1 cellular context compared by ENCODE assay signal in the genomic region with DNA sequence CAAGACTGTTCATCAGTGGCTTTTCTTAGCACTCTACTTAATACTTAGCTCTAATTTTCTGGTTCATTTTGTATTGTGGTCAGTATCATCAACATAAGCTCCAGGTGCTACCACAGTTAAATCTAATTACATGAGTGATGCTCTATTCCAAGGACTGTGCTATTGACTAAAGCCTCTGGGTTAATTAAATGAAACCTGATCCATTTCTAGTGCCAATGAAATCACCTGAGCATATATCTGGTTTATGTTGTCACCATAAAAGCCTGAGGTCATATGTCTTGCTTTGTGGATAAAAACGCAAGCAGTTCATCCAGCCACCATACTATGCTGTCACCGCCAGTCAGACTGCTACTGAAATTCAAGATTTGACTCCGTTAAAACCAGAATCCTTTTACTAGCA.
TF ChIP-seq lines count a peak whose summit lies in the region.

No MANE protein-coding gene starts in this region.

TF ChIP-seq in HEK293, 187 proteins besides CTCF, POLR2A, EP300 and RAD21 (continued from another document and continues in another):
- TF ChIP-seq, protein P1, sequence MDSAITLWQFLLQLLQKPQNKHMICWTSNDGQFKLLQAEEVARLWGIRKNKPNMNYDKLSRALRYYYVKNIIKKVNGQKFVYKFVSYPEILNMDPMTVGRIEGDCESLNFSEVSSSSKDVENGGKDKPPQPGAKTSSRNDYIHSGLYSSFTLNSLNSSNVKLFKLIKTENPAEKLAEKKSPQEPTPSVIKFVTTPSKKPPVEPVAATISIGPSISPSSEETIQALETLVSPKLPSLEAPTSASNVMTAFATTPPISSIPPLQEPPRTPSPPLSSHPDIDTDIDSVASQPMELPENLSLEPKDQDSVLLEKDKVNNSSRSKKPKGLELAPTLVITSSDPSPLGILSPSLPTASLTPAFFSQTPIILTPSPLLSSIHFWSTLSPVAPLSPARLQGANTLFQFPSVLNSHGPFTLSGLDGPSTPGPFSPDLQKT (IDR thresholded peaks at IDR 0.05; ENCODE audit: borderline replicate concordance, low read depth, low read length), result no peak
- TF ChIP-seq, protein P2, sequence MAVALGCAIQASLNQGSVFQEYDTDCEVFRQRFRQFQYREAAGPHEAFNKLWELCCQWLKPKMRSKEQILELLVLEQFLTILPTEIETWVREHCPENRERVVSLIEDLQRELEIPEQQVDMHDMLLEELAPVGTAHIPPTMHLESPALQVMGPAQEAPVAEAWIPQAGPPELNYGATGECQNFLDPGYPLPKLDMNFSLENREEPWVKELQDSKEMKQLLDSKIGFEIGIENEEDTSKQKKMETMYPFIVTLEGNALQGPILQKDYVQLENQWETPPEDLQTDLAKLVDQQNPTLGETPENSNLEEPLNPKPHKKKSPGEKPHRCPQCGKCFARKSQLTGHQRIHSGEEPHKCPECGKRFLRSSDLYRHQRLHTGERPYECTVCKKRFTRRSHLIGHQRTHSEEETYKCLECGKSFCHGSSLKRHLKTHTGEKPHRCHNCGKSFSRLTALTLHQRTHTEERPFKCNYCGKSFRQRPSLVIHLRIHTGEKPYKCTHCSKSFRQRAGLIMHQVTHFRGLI (tag by site-specific recombination; IDR thresholded peaks at IDR 0.05), result no peak
- peak; percentile 44 for TF ChIP-seq GLIS1 (tag by site-specific recombination; IDR thresholded peaks at IDR 0.05)
- TF ChIP-seq, protein P3, sequence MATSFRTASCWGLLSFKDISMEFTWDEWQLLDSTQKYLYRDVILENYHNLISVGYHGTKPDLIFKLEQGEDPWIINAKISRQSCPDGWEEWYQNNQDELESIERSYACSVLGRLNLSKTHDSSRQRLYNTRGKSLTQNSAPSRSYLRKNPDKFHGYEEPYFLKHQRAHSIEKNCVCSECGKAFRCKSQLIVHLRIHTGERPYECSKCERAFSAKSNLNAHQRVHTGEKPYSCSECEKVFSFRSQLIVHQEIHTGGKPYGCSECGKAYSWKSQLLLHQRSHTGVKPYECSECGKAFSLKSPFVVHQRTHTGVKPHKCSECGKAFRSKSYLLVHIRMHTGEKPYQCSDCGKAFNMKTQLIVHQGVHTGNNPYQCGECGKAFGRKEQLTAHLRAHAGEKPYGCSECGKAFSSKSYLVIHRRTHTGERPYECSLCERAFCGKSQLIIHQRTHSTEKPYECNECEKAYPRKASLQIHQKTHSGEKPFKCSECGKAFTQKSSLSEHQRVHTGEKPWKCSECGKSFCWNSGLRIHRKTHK (tag by site-specific recombination; IDR thresholded peaks at IDR 0.05), result no peak
- TF ChIP-seq KLF7 (tag by site-specific recombination; IDR thresholded peaks at IDR 0.05; ENCODE audit: borderline replicate concordance), result no peak; the same call in 1 of the 2 replicates
- TF ChIP-seq ZNF335 (tag by site-specific recombination; conservative IDR thresholded peaks at IDR 0.05), result no peak
- no peak for TF ChIP-seq MEIS1 (CRISPR knock-in tag; IDR thresholded peaks at IDR 0.05; ENCODE audit: borderline replicate concordance)
- no peak for TF ChIP-seq ZNF274 (IDR thresholded peaks at IDR 0.05; ENCODE audit: low read length)
- TF ChIP-seq ZNF274 (tag by site-specific recombination; IDR thresholded peaks at IDR 0.05; ENCODE audit: borderline replicate concordance), result no peak
- no peak for TF ChIP-seq ZNF239 (tag by site-specific recombination; IDR thresholded peaks at IDR 0.05)
- TF ChIP-seq ZFP3 (tag by site-specific recombination; IDR thresholded peaks at IDR 0.05; ENCODE audit: low read depth), result no peak
- TF ChIP-seq ZSCAN16 (tag by site-specific recombination; IDR thresholded peaks at IDR 0.05), result no peak
- TF ChIP-seq ZNF366 (tag by site-specific recombination; conservative IDR thresholded peaks at IDR 0.05), result peak; percentile 86
- TF ChIP-seq, protein P4, sequence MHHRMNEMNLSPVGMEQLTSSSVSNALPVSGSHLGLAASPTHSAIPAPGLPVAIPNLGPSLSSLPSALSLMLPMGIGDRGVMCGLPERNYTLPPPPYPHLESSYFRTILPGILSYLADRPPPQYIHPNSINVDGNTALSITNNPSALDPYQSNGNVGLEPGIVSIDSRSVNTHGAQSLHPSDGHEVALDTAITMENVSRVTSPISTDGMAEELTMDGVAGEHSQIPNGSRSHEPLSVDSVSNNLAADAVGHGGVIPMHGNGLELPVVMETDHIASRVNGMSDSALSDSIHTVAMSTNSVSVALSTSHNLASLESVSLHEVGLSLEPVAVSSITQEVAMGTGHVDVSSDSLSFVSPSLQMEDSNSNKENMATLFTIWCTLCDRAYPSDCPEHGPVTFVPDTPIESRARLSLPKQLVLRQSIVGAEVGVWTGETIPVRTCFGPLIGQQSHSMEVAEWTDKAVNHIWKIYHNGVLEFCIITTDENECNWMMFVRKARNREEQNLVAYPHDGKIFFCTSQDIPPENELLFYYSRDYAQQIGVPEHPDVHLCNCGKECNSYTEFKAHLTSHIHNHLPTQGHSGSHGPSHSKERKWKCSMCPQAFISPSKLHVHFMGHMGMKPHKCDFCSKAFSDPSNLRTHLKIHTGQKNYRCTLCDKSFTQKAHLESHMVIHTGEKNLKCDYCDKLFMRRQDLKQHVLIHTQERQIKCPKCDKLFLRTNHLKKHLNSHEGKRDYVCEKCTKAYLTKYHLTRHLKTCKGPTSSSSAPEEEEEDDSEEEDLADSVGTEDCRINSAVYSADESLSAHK (tag by site-specific recombination; IDR thresholded peaks at IDR 0.05), result no peak
- 0 out of 2 replicates have a peak, but pooled peaks have one; percentile 32 for TF ChIP-seq ZNF2 (tag by site-specific recombination; IDR thresholded peaks at IDR 0.05)
- TF ChIP-seq, protein P5, sequence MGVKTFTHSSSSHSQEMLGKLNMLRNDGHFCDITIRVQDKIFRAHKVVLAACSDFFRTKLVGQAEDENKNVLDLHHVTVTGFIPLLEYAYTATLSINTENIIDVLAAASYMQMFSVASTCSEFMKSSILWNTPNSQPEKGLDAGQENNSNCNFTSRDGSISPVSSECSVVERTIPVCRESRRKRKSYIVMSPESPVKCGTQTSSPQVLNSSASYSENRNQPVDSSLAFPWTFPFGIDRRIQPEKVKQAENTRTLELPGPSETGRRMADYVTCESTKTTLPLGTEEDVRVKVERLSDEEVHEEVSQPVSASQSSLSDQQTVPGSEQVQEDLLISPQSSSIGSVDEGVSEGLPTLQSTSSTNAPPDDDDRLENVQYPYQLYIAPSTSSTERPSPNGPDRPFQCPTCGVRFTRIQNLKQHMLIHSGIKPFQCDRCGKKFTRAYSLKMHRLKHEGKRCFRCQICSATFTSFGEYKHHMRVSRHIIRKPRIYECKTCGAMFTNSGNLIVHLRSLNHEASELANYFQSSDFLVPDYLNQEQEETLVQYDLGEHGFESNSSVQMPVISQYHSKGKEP (tag by site-specific recombination; IDR thresholded peaks at IDR 0.05), result peak; percentile 67; the same call in 1 of the 2 replicates
- no peak for TF ChIP-seq ZNF549 (tag by site-specific recombination; IDR thresholded peaks at IDR 0.05)
- TF ChIP-seq, protein P6, sequence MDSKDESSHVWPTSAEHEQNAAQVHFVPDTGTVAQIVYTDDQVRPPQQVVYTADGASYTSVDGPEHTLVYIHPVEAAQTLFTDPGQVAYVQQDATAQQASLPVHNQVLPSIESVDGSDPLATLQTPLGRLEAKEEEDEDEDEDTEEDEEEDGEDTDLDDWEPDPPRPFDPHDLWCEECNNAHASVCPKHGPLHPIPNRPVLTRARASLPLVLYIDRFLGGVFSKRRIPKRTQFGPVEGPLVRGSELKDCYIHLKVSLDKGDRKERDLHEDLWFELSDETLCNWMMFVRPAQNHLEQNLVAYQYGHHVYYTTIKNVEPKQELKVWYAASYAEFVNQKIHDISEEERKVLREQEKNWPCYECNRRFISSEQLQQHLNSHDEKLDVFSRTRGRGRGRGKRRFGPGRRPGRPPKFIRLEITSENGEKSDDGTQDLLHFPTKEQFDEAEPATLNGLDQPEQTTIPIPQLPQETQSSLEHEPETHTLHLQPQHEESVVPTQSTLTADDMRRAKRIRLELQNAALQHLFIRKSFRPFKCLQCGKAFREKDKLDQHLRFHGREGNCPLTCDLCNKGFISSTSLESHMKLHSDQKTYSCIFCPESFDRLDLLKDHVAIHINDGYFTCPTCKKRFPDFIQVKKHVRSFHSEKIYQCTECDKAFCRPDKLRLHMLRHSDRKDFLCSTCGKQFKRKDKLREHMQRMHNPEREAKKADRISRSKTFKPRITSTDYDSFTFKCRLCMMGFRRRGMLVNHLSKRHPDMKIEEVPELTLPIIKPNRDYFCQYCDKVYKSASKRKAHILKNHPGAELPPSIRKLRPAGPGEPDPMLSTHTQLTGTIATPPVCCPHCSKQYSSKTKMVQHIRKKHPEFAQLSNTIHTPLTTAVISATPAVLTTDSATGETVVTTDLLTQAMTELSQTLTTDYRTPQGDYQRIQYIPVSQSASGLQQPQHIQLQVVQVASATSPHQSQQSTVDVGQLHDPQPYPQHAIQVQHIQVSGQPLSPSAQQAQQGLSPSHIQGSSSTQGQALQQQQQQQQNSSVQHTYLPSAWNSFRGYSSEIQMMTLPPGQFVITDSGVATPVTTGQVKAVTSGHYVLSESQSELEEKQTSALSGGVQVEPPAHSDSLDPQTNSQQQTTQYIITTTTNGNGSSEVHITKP (tag by site-specific recombination; IDR thresholded peaks at IDR 0.05), result 0 out of 2 replicates have a peak, but pooled peaks have one; percentile 42
- no peak for TF ChIP-seq YY1 (tag by site-specific recombination; IDR thresholded peaks at IDR 0.05)
- no peak for TF ChIP-seq ZFP37 (tag by site-specific recombination; IDR thresholded peaks at IDR 0.05)
- TF ChIP-seq, protein P7, sequence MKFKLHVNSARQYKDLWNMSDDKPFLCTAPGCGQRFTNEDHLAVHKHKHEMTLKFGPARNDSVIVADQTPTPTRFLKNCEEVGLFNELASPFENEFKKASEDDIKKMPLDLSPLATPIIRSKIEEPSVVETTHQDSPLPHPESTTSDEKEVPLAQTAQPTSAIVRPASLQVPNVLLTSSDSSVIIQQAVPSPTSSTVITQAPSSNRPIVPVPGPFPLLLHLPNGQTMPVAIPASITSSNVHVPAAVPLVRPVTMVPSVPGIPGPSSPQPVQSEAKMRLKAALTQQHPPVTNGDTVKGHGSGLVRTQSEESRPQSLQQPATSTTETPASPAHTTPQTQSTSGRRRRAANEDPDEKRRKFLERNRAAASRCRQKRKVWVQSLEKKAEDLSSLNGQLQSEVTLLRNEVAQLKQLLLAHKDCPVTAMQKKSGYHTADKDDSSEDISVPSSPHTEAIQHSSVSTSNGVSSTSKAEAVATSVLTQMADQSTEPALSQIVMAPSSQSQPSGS (tag by site-specific recombination; IDR thresholded peaks at IDR 0.05; ENCODE audit: low read depth), result peak; percentile 64; the same call in 1 of the 2 replicates
- TF ChIP-seq ZNF202 (tag by site-specific recombination; IDR thresholded peaks at IDR 0.05; ENCODE audit: borderline replicate concordance), result no peak
- TF ChIP-seq, protein P8, sequence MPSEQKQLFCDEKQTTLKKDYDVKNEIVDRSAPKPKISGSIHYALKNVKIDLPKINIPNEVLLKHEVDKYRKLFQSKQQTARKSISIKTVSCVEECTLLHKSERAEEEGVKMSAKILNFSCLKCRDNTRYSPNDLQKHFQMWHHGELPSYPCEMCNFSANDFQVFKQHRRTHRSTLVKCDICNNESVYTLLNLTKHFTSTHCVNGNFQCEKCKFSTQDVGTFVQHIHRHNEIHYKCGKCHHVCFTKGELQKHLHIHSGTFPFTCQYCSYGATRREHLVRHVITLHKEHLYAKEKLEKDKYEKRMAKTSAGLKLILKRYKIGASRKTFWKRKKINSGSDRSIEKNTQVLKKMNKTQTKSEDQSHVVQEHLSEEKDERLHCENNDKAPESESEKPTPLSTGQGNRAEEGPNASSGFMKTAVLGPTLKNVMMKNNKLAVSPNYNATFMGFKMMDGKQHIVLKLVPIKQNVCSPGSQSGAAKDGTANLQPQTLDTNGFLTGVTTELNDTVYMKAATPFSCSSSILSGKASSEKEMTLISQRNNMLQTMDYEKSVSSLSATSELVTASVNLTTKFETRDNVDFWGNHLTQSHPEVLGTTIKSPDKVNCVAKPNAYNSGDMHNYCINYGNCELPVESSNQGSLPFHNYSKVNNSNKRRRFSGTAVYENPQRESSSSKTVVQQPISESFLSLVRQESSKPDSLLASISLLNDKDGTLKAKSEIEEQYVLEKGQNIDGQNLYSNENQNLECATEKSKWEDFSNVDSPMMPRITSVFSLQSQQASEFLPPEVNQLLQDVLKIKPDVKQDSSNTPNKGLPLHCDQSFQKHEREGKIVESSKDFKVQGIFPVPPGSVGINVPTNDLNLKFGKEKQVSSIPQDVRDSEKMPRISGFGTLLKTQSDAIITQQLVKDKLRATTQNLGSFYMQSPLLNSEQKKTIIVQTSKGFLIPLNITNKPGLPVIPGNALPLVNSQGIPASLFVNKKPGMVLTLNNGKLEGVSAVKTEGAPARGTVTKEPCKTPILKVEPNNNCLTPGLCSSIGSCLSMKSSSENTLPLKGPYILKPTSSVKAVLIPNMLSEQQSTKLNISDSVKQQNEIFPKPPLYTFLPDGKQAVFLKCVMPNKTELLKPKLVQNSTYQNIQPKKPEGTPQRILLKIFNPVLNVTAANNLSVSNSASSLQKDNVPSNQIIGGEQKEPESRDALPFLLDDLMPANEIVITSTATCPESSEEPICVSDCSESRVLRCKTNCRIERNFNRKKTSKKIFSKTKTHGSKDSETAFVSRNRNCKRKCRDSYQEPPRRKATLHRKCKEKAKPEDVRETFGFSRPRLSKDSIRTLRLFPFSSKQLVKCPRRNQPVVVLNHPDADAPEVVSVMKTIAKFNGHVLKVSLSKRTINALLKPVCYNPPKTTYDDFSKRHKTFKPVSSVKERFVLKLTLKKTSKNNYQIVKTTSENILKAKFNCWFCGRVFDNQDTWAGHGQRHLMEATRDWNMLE (tag by site-specific recombination; conservative IDR thresholded peaks at IDR 0.05; ENCODE audit: low read depth), result no peak
- no peak for TF ChIP-seq ZNF658 (tag by site-specific recombination; IDR thresholded peaks at IDR 0.05)
- TF ChIP-seq GFI1B (tag by site-specific recombination; IDR thresholded peaks at IDR 0.05), result peak; percentile 63; the same call in 1 of the 2 replicates
- TF ChIP-seq, protein P9, sequence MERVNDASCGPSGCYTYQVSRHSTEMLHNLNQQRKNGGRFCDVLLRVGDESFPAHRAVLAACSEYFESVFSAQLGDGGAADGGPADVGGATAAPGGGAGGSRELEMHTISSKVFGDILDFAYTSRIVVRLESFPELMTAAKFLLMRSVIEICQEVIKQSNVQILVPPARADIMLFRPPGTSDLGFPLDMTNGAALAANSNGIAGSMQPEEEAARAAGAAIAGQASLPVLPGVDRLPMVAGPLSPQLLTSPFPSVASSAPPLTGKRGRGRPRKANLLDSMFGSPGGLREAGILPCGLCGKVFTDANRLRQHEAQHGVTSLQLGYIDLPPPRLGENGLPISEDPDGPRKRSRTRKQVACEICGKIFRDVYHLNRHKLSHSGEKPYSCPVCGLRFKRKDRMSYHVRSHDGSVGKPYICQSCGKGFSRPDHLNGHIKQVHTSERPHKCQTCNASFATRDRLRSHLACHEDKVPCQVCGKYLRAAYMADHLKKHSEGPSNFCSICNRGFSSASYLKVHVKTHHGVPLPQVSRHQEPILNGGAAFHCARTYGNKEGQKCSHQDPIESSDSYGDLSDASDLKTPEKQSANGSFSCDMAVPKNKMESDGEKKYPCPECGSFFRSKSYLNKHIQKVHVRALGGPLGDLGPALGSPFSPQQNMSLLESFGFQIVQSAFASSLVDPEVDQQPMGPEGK (tag by site-specific recombination; IDR thresholded peaks at IDR 0.05), result peak; percentile 13; the same call in 1 of the 2 replicates
- no peak for TF ChIP-seq RBAK (tag by site-specific recombination; IDR thresholded peaks at IDR 0.05)
- TF ChIP-seq, protein P10, sequence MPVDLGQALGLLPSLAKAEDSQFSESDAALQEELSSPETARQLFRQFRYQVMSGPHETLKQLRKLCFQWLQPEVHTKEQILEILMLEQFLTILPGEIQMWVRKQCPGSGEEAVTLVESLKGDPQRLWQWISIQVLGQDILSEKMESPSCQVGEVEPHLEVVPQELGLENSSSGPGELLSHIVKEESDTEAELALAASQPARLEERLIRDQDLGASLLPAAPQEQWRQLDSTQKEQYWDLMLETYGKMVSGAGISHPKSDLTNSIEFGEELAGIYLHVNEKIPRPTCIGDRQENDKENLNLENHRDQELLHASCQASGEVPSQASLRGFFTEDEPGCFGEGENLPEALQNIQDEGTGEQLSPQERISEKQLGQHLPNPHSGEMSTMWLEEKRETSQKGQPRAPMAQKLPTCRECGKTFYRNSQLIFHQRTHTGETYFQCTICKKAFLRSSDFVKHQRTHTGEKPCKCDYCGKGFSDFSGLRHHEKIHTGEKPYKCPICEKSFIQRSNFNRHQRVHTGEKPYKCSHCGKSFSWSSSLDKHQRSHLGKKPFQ (tag by site-specific recombination; IDR thresholded peaks at IDR 0.05), result 0 out of 2 replicates have a peak, but pooled peaks have one; percentile 32
